Comparison of ENCODE assay signal across 2 cellular contexts in the genomic region with DNA sequence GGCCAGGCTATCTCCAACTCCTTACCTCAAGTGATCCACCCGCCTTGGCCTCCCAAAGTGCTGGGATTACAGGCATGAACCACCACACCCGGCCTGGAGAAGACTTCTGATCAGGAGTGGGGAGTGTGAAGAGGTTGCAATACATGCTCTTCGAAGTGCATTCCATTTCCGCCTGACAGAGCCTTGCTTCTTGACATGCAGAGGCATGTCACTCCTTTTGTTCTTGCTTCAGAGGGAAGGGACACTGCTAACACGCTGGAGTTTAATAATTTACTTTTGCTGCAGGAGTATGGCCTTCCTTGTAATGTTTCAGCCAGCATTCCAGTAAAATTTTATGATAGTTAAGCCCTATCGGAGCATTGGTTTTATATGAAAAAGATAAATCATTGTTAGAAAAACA.
TF ChIP-seq lines count a peak whose summit lies in the region.

No MANE protein-coding gene starts in this region.

TF ChIP-seq in GM23338, 12 proteins besides CTCF, POLR2A, EP300 and RAD21 (continued from another document):
- TF ChIP-seq, protein P1, sequence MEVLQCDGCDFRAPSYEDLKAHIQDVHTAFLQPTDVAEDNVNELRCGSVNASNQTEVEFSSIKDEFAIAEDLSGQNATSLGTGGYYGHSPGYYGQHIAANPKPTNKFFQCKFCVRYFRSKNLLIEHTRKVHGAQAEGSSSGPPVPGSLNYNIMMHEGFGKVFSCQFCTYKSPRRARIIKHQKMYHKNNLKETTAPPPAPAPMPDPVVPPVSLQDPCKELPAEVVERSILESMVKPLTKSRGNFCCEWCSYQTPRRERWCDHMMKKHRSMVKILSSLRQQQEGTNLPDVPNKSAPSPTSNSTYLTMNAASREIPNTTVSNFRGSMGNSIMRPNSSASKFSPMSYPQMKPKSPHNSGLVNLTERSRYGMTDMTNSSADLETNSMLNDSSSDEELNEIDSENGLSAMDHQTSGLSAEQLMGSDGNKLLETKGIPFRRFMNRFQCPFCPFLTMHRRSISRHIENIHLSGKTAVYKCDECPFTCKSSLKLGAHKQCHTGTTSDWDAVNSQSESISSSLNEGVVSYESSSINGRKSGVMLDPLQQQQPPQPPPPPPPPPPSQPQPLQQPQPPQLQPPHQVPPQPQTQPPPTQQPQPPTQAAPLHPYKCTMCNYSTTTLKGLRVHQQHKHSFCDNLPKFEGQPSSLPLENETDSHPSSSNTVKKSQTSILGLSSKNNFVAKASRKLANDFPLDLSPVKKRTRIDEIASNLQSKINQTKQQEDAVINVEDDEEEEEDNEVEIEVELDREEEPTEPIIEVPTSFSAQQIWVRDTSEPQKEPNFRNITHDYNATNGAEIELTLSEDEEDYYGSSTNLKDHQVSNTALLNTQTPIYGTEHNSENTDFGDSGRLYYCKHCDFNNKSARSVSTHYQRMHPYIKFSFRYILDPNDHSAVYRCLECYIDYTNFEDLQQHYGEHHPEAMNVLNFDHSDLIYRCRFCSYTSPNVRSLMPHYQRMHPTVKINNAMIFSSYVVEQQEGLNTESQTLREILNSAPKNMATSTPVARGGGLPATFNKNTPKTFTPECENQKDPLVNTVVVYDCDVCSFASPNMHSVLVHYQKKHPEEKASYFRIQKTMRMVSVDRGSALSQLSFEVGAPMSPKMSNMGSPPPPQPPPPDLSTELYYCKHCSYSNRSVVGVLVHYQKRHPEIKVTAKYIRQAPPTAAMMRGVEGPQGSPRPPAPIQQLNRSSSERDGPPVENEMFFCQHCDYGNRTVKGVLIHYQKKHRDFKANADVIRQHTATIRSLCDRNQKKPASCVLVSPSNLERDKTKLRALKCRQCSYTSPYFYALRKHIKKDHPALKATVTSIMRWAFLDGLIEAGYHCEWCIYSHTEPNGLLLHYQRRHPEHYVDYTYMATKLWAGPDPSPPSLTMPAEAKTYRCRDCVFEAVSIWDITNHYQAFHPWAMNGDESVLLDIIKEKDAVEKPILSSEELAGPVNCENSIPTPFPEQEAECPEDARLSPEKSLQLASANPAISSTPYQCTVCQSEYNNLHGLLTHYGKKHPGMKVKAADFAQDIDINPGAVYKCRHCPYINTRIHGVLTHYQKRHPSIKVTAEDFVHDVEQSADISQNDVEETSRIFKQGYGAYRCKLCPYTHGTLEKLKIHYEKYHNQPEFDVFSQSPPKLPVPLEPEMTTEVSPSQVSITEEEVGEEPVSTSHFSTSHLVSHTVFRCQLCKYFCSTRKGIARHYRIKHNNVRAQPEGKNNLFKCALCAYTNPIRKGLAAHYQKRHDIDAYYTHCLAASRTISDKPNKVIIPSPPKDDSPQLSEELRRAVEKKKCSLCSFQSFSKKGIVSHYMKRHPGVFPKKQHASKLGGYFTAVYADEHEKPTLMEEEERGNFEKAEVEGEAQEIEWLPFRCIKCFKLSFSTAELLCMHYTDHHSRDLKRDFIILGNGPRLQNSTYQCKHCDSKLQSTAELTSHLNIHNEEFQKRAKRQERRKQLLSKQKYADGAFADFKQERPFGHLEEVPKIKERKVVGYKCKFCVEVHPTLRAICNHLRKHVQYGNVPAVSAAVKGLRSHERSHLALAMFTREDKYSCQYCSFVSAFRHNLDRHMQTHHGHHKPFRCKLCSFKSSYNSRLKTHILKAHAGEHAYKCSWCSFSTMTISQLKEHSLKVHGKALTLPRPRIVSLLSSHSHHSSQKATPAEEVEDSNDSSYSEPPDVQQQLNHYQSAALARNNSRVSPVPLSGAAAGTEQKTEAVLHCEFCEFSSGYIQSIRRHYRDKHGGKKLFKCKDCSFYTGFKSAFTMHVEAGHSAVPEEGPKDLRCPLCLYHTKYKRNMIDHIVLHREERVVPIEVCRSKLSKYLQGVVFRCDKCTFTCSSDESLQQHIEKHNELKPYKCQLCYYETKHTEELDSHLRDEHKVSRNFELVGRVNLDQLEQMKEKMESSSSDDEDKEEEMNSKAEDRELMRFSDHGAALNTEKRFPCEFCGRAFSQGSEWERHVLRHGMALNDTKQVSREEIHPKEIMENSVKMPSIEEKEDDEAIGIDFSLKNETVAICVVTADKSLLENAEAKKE (CRISPR knock-in tag; IDR thresholded peaks at IDR 0.05): no peak
- TF ChIP-seq ZNF331 (CRISPR knock-in tag; IDR thresholded peaks at IDR 0.05; ENCODE audit: low read depth) (no peak), ZNF114 (CRISPR knock-in tag; IDR thresholded peaks at IDR 0.05) (no peak), CREB1 (CRISPR knock-in tag; IDR thresholded peaks at IDR 0.05; ENCODE audit: low read depth) (no peak), EZH2 (IDR thresholded peaks at IDR 0.05; ENCODE audit: low read depth, unreplicated experiment) (no peak)
- TF ChIP-seq, protein P2, sequence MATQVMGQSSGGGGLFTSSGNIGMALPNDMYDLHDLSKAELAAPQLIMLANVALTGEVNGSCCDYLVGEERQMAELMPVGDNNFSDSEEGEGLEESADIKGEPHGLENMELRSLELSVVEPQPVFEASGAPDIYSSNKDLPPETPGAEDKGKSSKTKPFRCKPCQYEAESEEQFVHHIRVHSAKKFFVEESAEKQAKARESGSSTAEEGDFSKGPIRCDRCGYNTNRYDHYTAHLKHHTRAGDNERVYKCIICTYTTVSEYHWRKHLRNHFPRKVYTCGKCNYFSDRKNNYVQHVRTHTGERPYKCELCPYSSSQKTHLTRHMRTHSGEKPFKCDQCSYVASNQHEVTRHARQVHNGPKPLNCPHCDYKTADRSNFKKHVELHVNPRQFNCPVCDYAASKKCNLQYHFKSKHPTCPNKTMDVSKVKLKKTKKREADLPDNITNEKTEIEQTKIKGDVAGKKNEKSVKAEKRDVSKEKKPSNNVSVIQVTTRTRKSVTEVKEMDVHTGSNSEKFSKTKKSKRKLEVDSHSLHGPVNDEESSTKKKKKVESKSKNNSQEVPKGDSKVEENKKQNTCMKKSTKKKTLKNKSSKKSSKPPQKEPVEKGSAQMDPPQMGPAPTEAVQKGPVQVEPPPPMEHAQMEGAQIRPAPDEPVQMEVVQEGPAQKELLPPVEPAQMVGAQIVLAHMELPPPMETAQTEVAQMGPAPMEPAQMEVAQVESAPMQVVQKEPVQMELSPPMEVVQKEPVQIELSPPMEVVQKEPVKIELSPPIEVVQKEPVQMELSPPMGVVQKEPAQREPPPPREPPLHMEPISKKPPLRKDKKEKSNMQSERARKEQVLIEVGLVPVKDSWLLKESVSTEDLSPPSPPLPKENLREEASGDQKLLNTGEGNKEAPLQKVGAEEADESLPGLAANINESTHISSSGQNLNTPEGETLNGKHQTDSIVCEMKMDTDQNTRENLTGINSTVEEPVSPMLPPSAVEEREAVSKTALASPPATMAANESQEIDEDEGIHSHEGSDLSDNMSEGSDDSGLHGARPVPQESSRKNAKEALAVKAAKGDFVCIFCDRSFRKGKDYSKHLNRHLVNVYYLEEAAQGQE (IDR thresholded peaks at IDR 0.05; ENCODE audit: unreplicated experiment): no peak
- TF ChIP-seq, protein P3, sequence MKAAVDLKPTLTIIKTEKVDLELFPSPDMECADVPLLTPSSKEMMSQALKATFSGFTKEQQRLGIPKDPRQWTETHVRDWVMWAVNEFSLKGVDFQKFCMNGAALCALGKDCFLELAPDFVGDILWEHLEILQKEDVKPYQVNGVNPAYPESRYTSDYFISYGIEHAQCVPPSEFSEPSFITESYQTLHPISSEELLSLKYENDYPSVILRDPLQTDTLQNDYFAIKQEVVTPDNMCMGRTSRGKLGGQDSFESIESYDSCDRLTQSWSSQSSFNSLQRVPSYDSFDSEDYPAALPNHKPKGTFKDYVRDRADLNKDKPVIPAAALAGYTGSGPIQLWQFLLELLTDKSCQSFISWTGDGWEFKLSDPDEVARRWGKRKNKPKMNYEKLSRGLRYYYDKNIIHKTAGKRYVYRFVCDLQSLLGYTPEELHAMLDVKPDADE (IDR thresholded peaks at IDR 0.05): no peak

TF ChIP-seq in WTC11, 78 proteins besides CTCF, POLR2A, EP300 and RAD21 (continued from another document):
- TF ChIP-seq, protein P4, sequence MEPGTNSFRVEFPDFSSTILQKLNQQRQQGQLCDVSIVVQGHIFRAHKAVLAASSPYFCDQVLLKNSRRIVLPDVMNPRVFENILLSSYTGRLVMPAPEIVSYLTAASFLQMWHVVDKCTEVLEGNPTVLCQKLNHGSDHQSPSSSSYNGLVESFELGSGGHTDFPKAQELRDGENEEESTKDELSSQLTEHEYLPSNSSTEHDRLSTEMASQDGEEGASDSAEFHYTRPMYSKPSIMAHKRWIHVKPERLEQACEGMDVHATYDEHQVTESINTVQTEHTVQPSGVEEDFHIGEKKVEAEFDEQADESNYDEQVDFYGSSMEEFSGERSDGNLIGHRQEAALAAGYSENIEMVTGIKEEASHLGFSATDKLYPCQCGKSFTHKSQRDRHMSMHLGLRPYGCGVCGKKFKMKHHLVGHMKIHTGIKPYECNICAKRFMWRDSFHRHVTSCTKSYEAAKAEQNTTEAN (CRISPR knock-in tag; IDR thresholded peaks at IDR 0.05): no peak
- no peak for TF ChIP-seq ZMAT4 (CRISPR knock-in tag; IDR thresholded peaks at IDR 0.05)
- no peak for TF ChIP-seq TP53 (CRISPR knock-in tag; IDR thresholded peaks at IDR 0.05)
- TF ChIP-seq KAT7 (CRISPR knock-in tag; IDR thresholded peaks at IDR 0.05; ENCODE audit: borderline replicate concordance): no peak
- no peak for TF ChIP-seq NR3C1 (CRISPR knock-in tag; conservative IDR thresholded peaks at IDR 0.05; ENCODE audit: low read depth)
- no peak for TF ChIP-seq GABPB1 (CRISPR knock-in tag; IDR thresholded peaks at IDR 0.05)
- TF ChIP-seq EMX1 (CRISPR knock-in tag; IDR thresholded peaks at IDR 0.05): no peak
- TF ChIP-seq ZNF416 (CRISPR knock-in tag; IDR thresholded peaks at IDR 0.05): no peak
